Comparison of ENCODE assay signal across 17 cellular contexts in the genomic region with DNA sequence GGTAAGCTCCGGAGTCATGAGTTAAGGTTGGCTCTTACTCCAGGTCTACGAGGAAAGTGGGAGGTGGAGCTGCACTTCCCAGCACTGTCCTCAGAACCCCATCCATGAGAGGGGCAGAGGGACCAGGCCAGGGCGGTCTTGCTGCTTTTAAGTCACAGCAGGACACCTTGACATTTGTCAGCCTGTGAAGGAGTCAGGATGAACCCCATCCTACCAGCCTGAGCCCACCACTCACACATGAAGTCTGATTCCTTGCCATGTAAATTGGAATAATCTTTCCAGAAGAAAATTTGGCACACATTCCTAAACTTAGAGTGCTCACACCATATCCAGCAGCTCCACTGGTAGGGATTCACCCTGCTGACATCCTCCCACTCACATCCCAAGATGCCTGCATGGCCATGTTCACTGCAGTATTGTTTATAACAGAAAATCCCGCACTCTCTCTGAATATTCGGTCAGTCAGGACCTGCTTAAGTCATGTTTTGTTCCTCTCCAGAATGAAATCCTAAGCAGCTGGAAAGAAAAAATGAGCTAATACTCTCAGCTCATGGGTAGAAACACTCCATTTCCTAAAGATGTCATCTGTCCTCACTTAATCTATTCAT.
"Had no signal": no experiment of that assay in that cellular context is flagged by ENCODE, and none has a peak within 500 bp of the region (broad histone marks: within the 10 kb centered on the region; RNA-seq: fewer than 3 reads in every experiment).

No MANE protein-coding gene starts in this region.

- H3K79me2 ChIP-seq: parathyroid adenoma had no signal

- H2AFZ ChIP-seq: parathyroid adenoma had no signal

- H3K9ac ChIP-seq: parathyroid adenoma had no signal

- H3K36me3 ChIP-seq: ascending aorta, breast epithelium, neutrophil, thyroid gland had no signal

- DNase-seq: activated CD4-positive, alpha-beta T cell treated with anti-CD3 and anti-CD28 coated beads, Interleukin-2, amount 50 U/mL, for 4 hours; activated T-cell treated with anti-CD3 and anti-CD28 coated beads, Interleukin-2, amount 50 U/mL, for 24 hours; effector memory CD4-positive, alpha-beta T cell; foreskin melanocyte; stimulated activated naive B cell treated with anti-CD40 and anti-IgM and Interleukin-4, amounts not matched to agents 10 μg/mL and 1 μg/mL and 100 μg/mL, for 72 hours; SW 1271; thyroid gland had no signal

- H3K27me3 ChIP-seq: ascending aorta, breast epithelium, thyroid gland had no signal

- H3K4me3 ChIP-seq: ascending aorta, breast epithelium, thyroid gland had no signal

- H3K27me3 Mint-ChIP-seq: activated naive CD4-positive, alpha-beta T cell treated with anti-CD3 and anti-CD28 coated beads, Interleukin-2, amount 50 U/mL, for 24 hours had no signal

- H3K4me1 ChIP-seq: ascending aorta, breast epithelium, parathyroid adenoma, thyroid gland had no signal

- H3K9me3 ChIP-seq: neutrophil, thyroid gland had no signal

- H3K27ac Mint-ChIP-seq: activated naive CD4-positive, alpha-beta T cell treated with anti-CD3 and anti-CD28 coated beads, Interleukin-2, amount 50 U/mL, for 24 hours; activated T-cell treated with anti-CD3 and anti-CD28 coated beads, Interleukin-2, amount 50 U/mL, for 24 hours; dendritic cell treated with granulocyte-macrophage colony-stimulating factor and Interleukin-4, amounts not matched to agents 40 ng/mL and 50 ng/mL, for 4 days; memory B cell; naive thymus-derived CD8-positive, alpha-beta T cell; stimulated activated naive B cell treated with anti-CD40 and anti-IgM and Interleukin-4, amounts not matched to agents 10 μg/mL and 1 μg/mL and 100 μg/mL, for 72 hours had no signal

- H3K4me1 Mint-ChIP-seq: activated naive CD4-positive, alpha-beta T cell treated with anti-CD3 and anti-CD28 coated beads, Interleukin-2, amount 50 U/mL, for 24 hours; memory B cell had no signal

- H3K4me3 Mint-ChIP-seq: activated naive CD4-positive, alpha-beta T cell treated with anti-CD3 and anti-CD28 coated beads, Interleukin-2, amount 50 U/mL, for 24 hours; activated T-cell treated with anti-CD3 and anti-CD28 coated beads, Interleukin-2, amount 50 U/mL, for 24 hours; dendritic cell treated with granulocyte-macrophage colony-stimulating factor and Interleukin-4, amounts not matched to agents 40 ng/mL and 50 ng/mL, for 4 days; memory B cell; naive thymus-derived CD8-positive, alpha-beta T cell; stimulated activated naive B cell treated with anti-CD40 and anti-IgM and Interleukin-4, amounts not matched to agents 10 μg/mL and 1 μg/mL and 100 μg/mL, for 72 hours had no signal

- H3K9me3 Mint-ChIP-seq: activated T-cell treated with anti-CD3 and anti-CD28 coated beads, Interleukin-2, amount 50 U/mL, for 24 hours; dendritic cell treated with granulocyte-macrophage colony-stimulating factor and Interleukin-4, amounts not matched to agents 40 ng/mL and 50 ng/mL, for 4 days had no signal

- H3K36me3 Mint-ChIP-seq: activated naive CD4-positive, alpha-beta T cell treated with anti-CD3 and anti-CD28 coated beads, Interleukin-2, amount 50 U/mL, for 24 hours; memory B cell; stimulated activated naive B cell treated with anti-CD40 and anti-IgM and Interleukin-4, amounts not matched to agents 10 μg/mL and 1 μg/mL and 100 μg/mL, for 72 hours had no signal

- H3K27ac ChIP-seq: ascending aorta, breast epithelium, neutrophil, parathyroid adenoma, thyroid gland had no signal

- FAIRE-seq: TTC549, urothelium cell line had no signal
